In genomic region chr4:88965053-88965452, GRCh38 we compare ENCODE assay signal across 11 cellular contexts.
"Had no signal": no experiment of that assay in that cellular context is flagged by ENCODE, and none has a peak within 500 bp of the region (broad histone marks: within the 10 kb centered on the region; RNA-seq: fewer than 3 reads in every experiment).

No MANE protein-coding gene starts in this region.

- FAIRE-seq: small intestine had no signal

- H3K9me3 Mint-ChIP-seq: activated CD8-positive, alpha-beta T cell treated with anti-CD3 and anti-CD28 coated beads for 36 hours; neural progenitor cell; stimulated activated effector memory CD8-positive, alpha-beta T cell treated with anti-CD3 and anti-CD28 coated beads, Interleukin-12 subunit alpha, Interleukin-12 subunit beta, amount 100 ng/mL, for 72 hours had no signal

- H3K27ac Mint-ChIP-seq: activated CD8-positive, alpha-beta T cell treated with anti-CD3 and anti-CD28 coated beads for 36 hours; neural progenitor cell; stimulated activated effector memory CD8-positive, alpha-beta T cell treated with anti-CD3 and anti-CD28 coated beads, Interleukin-12 subunit alpha, Interleukin-12 subunit beta, amount 100 ng/mL, for 72 hours had no signal

- H3K4me1 Mint-ChIP-seq: neural progenitor cell; stimulated activated effector memory CD8-positive, alpha-beta T cell treated with anti-CD3 and anti-CD28 coated beads, Interleukin-12 subunit alpha, Interleukin-12 subunit beta, amount 100 ng/mL, for 72 hours had no signal

- DNase-seq: activated CD4-positive, alpha-beta T cell treated with anti-CD3 and anti-CD28 coated beads for 4 hours; activated CD8-positive, alpha-beta memory T cell treated with anti-CD3 and anti-CD28 coated beads, Interleukin-2, amount 50 U/mL, for 4 hours; activated CD8-positive, alpha-beta T cell treated with anti-CD3 and anti-CD28 coated beads for 36 hours; activated naive CD4-positive, alpha-beta T cell; caudate nucleus; effector CD4-positive, alpha-beta T cell; small intestine; T1000; WERI-Rb-1 had no signal

- H3K4me3 Mint-ChIP-seq: activated CD8-positive, alpha-beta T cell treated with anti-CD3 and anti-CD28 coated beads for 36 hours; neural progenitor cell; stimulated activated effector memory CD8-positive, alpha-beta T cell treated with anti-CD3 and anti-CD28 coated beads, Interleukin-12 subunit alpha, Interleukin-12 subunit beta, amount 100 ng/mL, for 72 hours had no signal

- H3K36me3 Mint-ChIP-seq: stimulated activated effector memory CD8-positive, alpha-beta T cell treated with anti-CD3 and anti-CD28 coated beads, Interleukin-12 subunit alpha, Interleukin-12 subunit beta, amount 100 ng/mL, for 72 hours had no signal
